10 cellular contexts compared by ENCODE assay signal in the genomic region with DNA sequence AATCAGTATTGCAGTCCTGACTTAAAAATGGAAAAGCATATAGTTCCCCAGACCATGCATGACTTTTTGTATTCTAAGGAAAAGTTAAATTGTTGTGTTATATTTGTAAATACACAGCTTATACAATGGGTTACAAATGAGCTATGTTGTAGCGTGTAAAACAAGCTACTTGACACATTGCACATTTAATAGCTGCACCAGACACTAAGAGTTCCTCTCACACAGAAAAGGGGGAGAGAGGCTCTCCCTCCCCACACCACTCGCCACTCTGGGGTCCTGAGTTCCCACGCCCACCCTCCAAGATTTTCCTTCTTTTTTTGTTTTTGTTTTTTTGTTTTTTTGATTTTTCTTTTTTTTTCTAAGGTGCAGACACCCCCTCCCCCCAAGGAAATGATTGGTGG. TPM values are rescaled to one million over a fixed set of nuclear protein-coding genes. Genes with fewer than 3 reads are reported as not detected.
DNase-seq lines count a peak whose midpoint lies in the region; ATAC-seq and TF ChIP-seq lines count a peak whose summit lies in the region.
"Had no signal": no experiment of that assay in that cellular context is flagged by ENCODE, and none has a peak within 500 bp of the region (broad histone marks: within the 10 kb centered on the region; RNA-seq: fewer than 3 reads in every experiment).

No MANE protein-coding gene starts in this region.

- H3K9ac ChIP-seq in rectal smooth muscle tissue (ENCODE audit: low read length) = no peak overlapping the region

- DNase-seq in Calu3 (no peak), fibroblast of peridontal ligament (ENCODE audit: extremely low read depth) (peak; percentile 53), substantia nigra (lab: John Stamatoyannopoulos, UW) (no peak), NCI-H510A (lab: John Stamatoyannopoulos, UW) (no peak), SKM-1 treated with dmso at 0.1 percent for 144 hours (lab: John Stamatoyannopoulos, UW; ENCODE audit: unreplicated experiment) (no peak)
- no peak for DNase-seq in activated CD8-positive, alpha-beta T cell treated with anti-CD3 and anti-CD28 coated beads for 36 hours
- DNase-seq: activated effector memory CD4-positive, alpha-beta T cell treated with Interleukin-2 at 50 U/mL for 16 hours; kidney glomerular epithelial cell had no signal

- no peaks in the 10 kb centered on the region for H3K27me3 ChIP-seq in rectal smooth muscle tissue (ENCODE audit: control insufficient read depth, insufficient read depth, low read length)

- H3K27ac ChIP-seq in rectal smooth muscle tissue (ENCODE audit: low read depth, low read length) (peak overlapping the region; percentile 99), substantia nigra (ENCODE audit: low read depth, low read length, poor library complexity, severe bottlenecking) (no peak overlapping the region)

- CTCF ChIA-PET in Calu3 (lab: Charles Lee) = interaction anchor here (1.1 kb wide), 2 partner anchors 29 to 985 kb away, joined by 3 read pairs; no protein-coding TSS in a partner anchor
- CTCF ChIA-PET in activated CD8-positive, alpha-beta T cell treated with anti-CD3 and anti-CD28 coated beads for 36 hours (lab: Charles Lee) = interaction anchor here (2.4 kb wide), 1 partner anchor 581 kb away, joined by 5 read pairs; no protein-coding TSS in a partner anchor

- no peak for ATAC-seq in activated CD8-positive, alpha-beta T cell treated with anti-CD3 and anti-CD28 coated beads for 36 hours
- ATAC-seq in HG02884 (IDR thresholded peaks at IDR 0.05; ENCODE audit: unreplicated experiment) = no peak

- peaks cover 99% of the 10 kb centered on the region for H3K36me3 Mint-ChIP-seq in Calu3 (ENCODE audit: insufficient read depth, unreplicated experiment)
- H3K36me3 Mint-ChIP-seq in activated CD8-positive, alpha-beta T cell treated with anti-CD3 and anti-CD28 coated beads for 36 hours (ENCODE audit: low read depth) = peaks cover 87% of the 10 kb centered on the region

- H3K27ac Mint-ChIP-seq in Calu3 (ENCODE audit: unreplicated experiment) = peak overlapping the region; percentile 100
- H3K27ac Mint-ChIP-seq in activated CD8-positive, alpha-beta T cell treated with anti-CD3 and anti-CD28 coated beads for 36 hours = peak overlapping the region; percentile 85

- H3K4me3 Mint-ChIP-seq in Calu3 (ENCODE audit: low read depth, unreplicated experiment) = peak overlapping the region; percentile 98
- peak overlapping the region; percentile 93 for H3K4me3 Mint-ChIP-seq in activated CD8-positive, alpha-beta T cell treated with anti-CD3 and anti-CD28 coated beads for 36 hours

- H3K4me1 ChIP-seq in rectal smooth muscle tissue (ENCODE audit: control insufficient read depth, insufficient read depth, low read length) = peaks cover 52% of the 10 kb centered on the region

- peaks cover 48% of the 10 kb centered on the region for H3K36me3 ChIP-seq in rectal smooth muscle tissue (ENCODE audit: control insufficient read depth, insufficient read depth, low read length)

- intact Hi-C loops in Calu3 (cut with micrococcal nuclease; ENCODE audit: unreplicated experiment) = loop anchor here (5.0 kb wide), 3 partner anchors 141 to 581 kb away; no protein-coding TSS in a partner anchor
- intact Hi-C loops in activated CD8-positive, alpha-beta T cell treated with anti-CD3 and anti-CD28 coated beads for 36 hours (cut with micrococcal nuclease) = loop anchor here (5.0 kb wide), 1 partner anchor 111 kb away; no protein-coding TSS in a partner anchor

- peaks cover 47% of the 10 kb centered on the region for H3K4me1 Mint-ChIP-seq in Calu3 (ENCODE audit: low read depth, unreplicated experiment)
- peaks cover 76% of the 10 kb centered on the region for H3K4me1 Mint-ChIP-seq in activated CD8-positive, alpha-beta T cell treated with anti-CD3 and anti-CD28 coated beads for 36 hours (ENCODE audit: low read depth)

- BruUV-seq in Calu3 (replicated peaks; lab: Mats Ljungman, UMichigan) = TSS peak; percentile 0

- no peak for TF ChIP-seq CTCF in Calu3 (IDR thresholded peaks at IDR 0.05; ENCODE audit: unreplicated experiment)
- TF ChIP-seq CTCF in activated CD8-positive, alpha-beta T cell treated with anti-CD3 and anti-CD28 coated beads for 36 hours (IDR thresholded peaks at IDR 0.05) = no peak

- no peaks in the 10 kb centered on the region for H3K27me3 Mint-ChIP-seq in Calu3 (ENCODE audit: unreplicated experiment)
- H3K27me3 Mint-ChIP-seq in activated CD8-positive, alpha-beta T cell treated with anti-CD3 and anti-CD28 coated beads for 36 hours = no peaks in the 10 kb centered on the region

- H3K4me3 ChIP-seq in rectal smooth muscle tissue (ENCODE audit: low read length) = peak overlapping the region; percentile 42

- H3K9me3 Mint-ChIP-seq in Calu3 (ENCODE audit: low read depth, unreplicated experiment) = no peaks in the 10 kb centered on the region
- H3K9me3 Mint-ChIP-seq in activated CD8-positive, alpha-beta T cell treated with anti-CD3 and anti-CD28 coated beads for 36 hours = no peaks in the 10 kb centered on the region

- POLR2A ChIA-PET in activated CD8-positive, alpha-beta T cell treated with anti-CD3 and anti-CD28 coated beads for 36 hours (lab: Charles Lee) = interaction anchor here (0.6 to 5.9 kb wide), 13 partner anchors 15 to 725 kb away, joined by 3 to 61 read pairs (median 4); no protein-coding TSS in a partner anchor

RNA-seq across cellular contexts. Expression of a gene that starts 6.3 kb away (rescaled TPM):
- 140 and 161 TPM in 2 replicates for total RNA-seq in Calu3 (2022)
- 100 to 1,000 TPM; 116 to 120 TPM for total RNA-seq in activated CD8-positive, alpha-beta T cell treated with anti-CD3 and anti-CD28 coated beads for 36 hours
